Comparison of ENCODE assay signal across 31 cellular contexts in genomic region chr1:200631375-200631774, GRCh38. TPM values are rescaled to one million over a fixed set of nuclear protein-coding genes. Genes with fewer than 3 reads are reported as not detected.
"Had no signal": no experiment of that assay in that cellular context is flagged by ENCODE, and none has a peak within 500 bp of the region (broad histone marks: within the 10 kb centered on the region; RNA-seq: fewer than 3 reads in every experiment).

No MANE protein-coding gene starts in this region.

- H3K36me3 Mint-ChIP-seq: natural killer cell; neural progenitor cell; stimulated activated memory B cell treated with anti-CD40 and anti-IgM and Interleukin-4, amounts not matched to agents 10 μg/mL and 1 μg/mL and 100 μg/mL, for 72 hours; type B pancreatic cell had no signal

- H3K4me2 ChIP-seq: neural progenitor cell, smooth muscle cell had no signal

- H3K4me3 Mint-ChIP-seq: naive thymus-derived CD4-positive, alpha-beta T cell; natural killer cell; nephron; neural progenitor cell; stimulated activated memory B cell treated with anti-CD40 and anti-IgM and Interleukin-4, amounts not matched to agents 10 μg/mL and 1 μg/mL and 100 μg/mL, for 72 hours; stimulated activated naive CD8-positive, alpha-beta T cell treated with anti-CD3 and anti-CD28 coated beads, Interleukin-15, amount 100 ng/mL, for 72 hours; type B pancreatic cell had no signal

- H3K4me3 ChIP-seq: neural progenitor cell, ovary, psoas muscle, skin epidermis, smooth muscle cell, spleen, thoracic aorta, thyroid gland, tibial nerve, upper lobe of right lung, uterus had no signal

- H3K27me3 ChIP-seq: neural progenitor cell, ovary, spleen, thyroid gland, tibial nerve, upper lobe of right lung, uterus had no signal

- H3K79me2 ChIP-seq: parathyroid adenoma had no signal

- H2AFZ ChIP-seq: neural progenitor cell, parathyroid adenoma had no signal

- H3K27me3 Mint-ChIP-seq: naive thymus-derived CD4-positive, alpha-beta T cell; progenitor cell of endocrine pancreas; stimulated activated memory B cell treated with anti-CD40 and anti-IgM and Interleukin-4, amounts not matched to agents 10 μg/mL and 1 μg/mL and 100 μg/mL, for 72 hours; type B pancreatic cell had no signal

- ATAC-seq: naive thymus-derived CD4-positive, alpha-beta T cell; natural killer cell; psoas muscle; right cardiac atrium; sciatic nerve; stimulated activated memory B cell treated with anti-CD40 and anti-IgM and Interleukin-4, amounts not matched to agents 10 μg/mL and 1 μg/mL and 100 μg/mL, for 72 hours; stimulated activated naive CD8-positive, alpha-beta T cell treated with anti-CD3 and anti-CD28 coated beads, Interleukin-15, amount 100 ng/mL, for 72 hours; stimulated activated naive CD8-positive, alpha-beta T cell treated with anti-CD3 and anti-CD28 coated beads, Interleukin-15, Interleukin-2, amounts not matched to agents 100 U/mL and 50 U/mL, for 24 hours; upper lobe of right lung had no signal

- H3K36me3 ChIP-seq: neural progenitor cell, ovary, spleen, thoracic aorta, thyroid gland, tibial nerve, upper lobe of right lung, uterus had no signal

- H3K27ac ChIP-seq: neural progenitor cell, ovary, parathyroid adenoma, psoas muscle, skin epidermis, spleen, thoracic aorta, thyroid gland, tibial nerve, upper lobe of right lung, uterus had no signal

- H3K9me3 ChIP-seq: ovary, psoas muscle, spleen, thoracic aorta, thyroid gland, tibial nerve, upper lobe of right lung, uterus had no signal

- H3K27ac Mint-ChIP-seq: natural killer cell; nephron; neural progenitor cell; stimulated activated memory B cell treated with anti-CD40 and anti-IgM and Interleukin-4, amounts not matched to agents 10 μg/mL and 1 μg/mL and 100 μg/mL, for 72 hours; stimulated activated naive CD8-positive, alpha-beta T cell treated with anti-CD3 and anti-CD28 coated beads, Interleukin-15, amount 100 ng/mL, for 72 hours; type B pancreatic cell had no signal

- H3K9me3 Mint-ChIP-seq: naive thymus-derived CD4-positive, alpha-beta T cell; natural killer cell; nephron; neural progenitor cell; stimulated activated memory B cell treated with anti-CD40 and anti-IgM and Interleukin-4, amounts not matched to agents 10 μg/mL and 1 μg/mL and 100 μg/mL, for 72 hours; stimulated activated naive CD8-positive, alpha-beta T cell treated with anti-CD3 and anti-CD28 coated beads, Interleukin-15, amount 100 ng/mL, for 72 hours; type B pancreatic cell had no signal

- H3K4me1 Mint-ChIP-seq: natural killer cell, nephron had no signal

- H3K9ac ChIP-seq: neural progenitor cell, parathyroid adenoma had no signal

- H3K4me1 ChIP-seq: neural progenitor cell, parathyroid adenoma, psoas muscle, thyroid gland, tibial nerve, upper lobe of right lung, uterus had no signal

- DNase-seq: naive thymus-derived CD4-positive, alpha-beta T cell; natural killer cell; occipital lobe; ovary; posterior cingulate gyrus; psoas muscle; right cardiac atrium; stimulated activated CD4-positive, alpha-beta T cell treated with anti-CD3 and anti-CD28 coated beads, Interleukin-12 subunit alpha, Interleukin-12 subunit beta, amount 100 ng/mL, for 4 hours; stimulated activated CD4-positive, alpha-beta T cell treated with anti-CD3 and anti-CD28 coated beads, Interleukin-1b, Interleukin-23, amount 100 ng/mL, for 48 hours; stimulated activated CD4-positive, alpha-beta T cell treated with anti-CD3 and anti-CD28 coated beads, Interleukin-4, amount 100 ng/mL, for 1 hour; stimulated activated CD4-positive, alpha-beta T cell treated with anti-CD3 and anti-CD28 coated beads, Interleukin-4, amount 100 ng/mL, for 4 hours; stimulated activated CD8-positive, alpha-beta memory T cell treated with anti-CD3 and anti-CD28 coated beads, Interleukin-4, amount 100 ng/mL, for 48 hours; stimulated activated naive CD4-positive, alpha-beta T cell; stimulated activated naive CD8-positive, alpha-beta T cell treated with anti-CD3 and anti-CD28 coated beads, Interleukin-15, amount 100 ng/mL, for 72 hours; stimulated activated naive CD8-positive, alpha-beta T cell treated with anti-CD3 and anti-CD28 coated beads, Interleukin-15, Interleukin-2, amounts not matched to agents 100 U/mL and 50 U/mL, for 24 hours; substantia nigra; thyroid gland; upper lobe of right lung; uterus had no signal

RNA-seq across cellular contexts. Expression of gene KIF14, which starts 10.8 kb away (rescaled TPM):
- polyA plus RNA-seq: naive thymus-derived CD4-positive, alpha-beta T cell had no signal
